ENCODE assay signal across 15 cellular contexts in genomic region chr2:127326289-127326945, GRCh38.
"Had no signal": no experiment of that assay in that cellular context is flagged by ENCODE, and none has a peak within 500 bp of the region (broad histone marks: within the 10 kb centered on the region; RNA-seq: fewer than 3 reads in every experiment).

No MANE protein-coding gene starts in this region.

- H3K4me3 ChIP-seq: lower lobe of right lung had no signal

- H3K9me3 ChIP-seq: lower lobe of right lung had no signal

- H3K4me1 ChIP-seq: lower lobe of right lung, parathyroid adenoma had no signal

- H3K4me3 Mint-ChIP-seq: activated CD4-positive, alpha-beta T cell treated with anti-CD3 and anti-CD28 coated beads, Interleukin-2, amount 10 ng/mL, durations not matched to agents 24 days and 14 days; activated naive CD8-positive, alpha-beta T cell; activated T-cell treated with anti-CD3 and anti-CD28 coated beads, Interleukin-2, amount 50 U/mL, for 72 hours; brain; naive B cell; stimulated activated memory B cell treated with anti-CD40 and anti-IgM and Interleukin-4, amounts not matched to agents 10 μg/mL and 1 μg/mL and 100 μg/mL, for 72 hours had no signal

- DNase-seq: activated CD4-positive, alpha-beta T cell treated with anti-CD3 and anti-CD28 coated beads, Interleukin-2, amount 10 ng/mL, durations not matched to agents 24 days and 14 days; activated CD4-positive, CD25-positive, alpha-beta regulatory T cell; activated CD8-positive, alpha-beta memory T cell treated with anti-CD3 and anti-CD28 coated beads, Interleukin-2, amount 50 U/mL, for 48 hours; activated gamma-delta T cell treated with Interleukin-2 at 50 U/mL for 16 hours; activated T-cell treated with anti-CD3 and anti-CD28 coated beads, Interleukin-2, amount 50 U/mL, for 72 hours; effector CD8-positive, alpha-beta T cell; foreskin melanocyte; lower lobe of right lung; naive B cell; T-helper 2 cell had no signal

- H3K27me3 Mint-ChIP-seq: activated CD4-positive, alpha-beta T cell treated with anti-CD3 and anti-CD28 coated beads, Interleukin-2, amount 10 ng/mL, durations not matched to agents 24 days and 14 days; activated naive CD8-positive, alpha-beta T cell; brain; naive B cell; stimulated activated memory B cell treated with anti-CD40 and anti-IgM and Interleukin-4, amounts not matched to agents 10 μg/mL and 1 μg/mL and 100 μg/mL, for 72 hours had no signal

- H2AFZ ChIP-seq: parathyroid adenoma had no signal

- H3K9me3 Mint-ChIP-seq: activated CD4-positive, alpha-beta T cell treated with anti-CD3 and anti-CD28 coated beads, Interleukin-2, amount 10 ng/mL, durations not matched to agents 24 days and 14 days; activated T-cell treated with anti-CD3 and anti-CD28 coated beads, Interleukin-2, amount 50 U/mL, for 72 hours; brain; naive B cell; stimulated activated memory B cell treated with anti-CD40 and anti-IgM and Interleukin-4, amounts not matched to agents 10 μg/mL and 1 μg/mL and 100 μg/mL, for 72 hours had no signal

- ATAC-seq: activated T-cell treated with anti-CD3 and anti-CD28 coated beads, Interleukin-2, amount 50 U/mL, for 72 hours; lower lobe of right lung; stimulated activated memory B cell treated with anti-CD40 and anti-IgM and Interleukin-4, amounts not matched to agents 10 μg/mL and 1 μg/mL and 100 μg/mL, for 72 hours had no signal

- H3K4me1 Mint-ChIP-seq: activated CD4-positive, alpha-beta T cell treated with anti-CD3 and anti-CD28 coated beads, Interleukin-2, amount 10 ng/mL, durations not matched to agents 24 days and 14 days; brain; naive B cell; stimulated activated memory B cell treated with anti-CD40 and anti-IgM and Interleukin-4, amounts not matched to agents 10 μg/mL and 1 μg/mL and 100 μg/mL, for 72 hours had no signal

- H3K27ac Mint-ChIP-seq: activated CD4-positive, alpha-beta T cell treated with anti-CD3 and anti-CD28 coated beads, Interleukin-2, amount 10 ng/mL, durations not matched to agents 24 days and 14 days; activated naive CD8-positive, alpha-beta T cell; activated T-cell treated with anti-CD3 and anti-CD28 coated beads, Interleukin-2, amount 50 U/mL, for 72 hours; brain; naive B cell; stimulated activated memory B cell treated with anti-CD40 and anti-IgM and Interleukin-4, amounts not matched to agents 10 μg/mL and 1 μg/mL and 100 μg/mL, for 72 hours had no signal

- H3K27ac ChIP-seq: epithelial cell of prostate, lower lobe of right lung, parathyroid adenoma had no signal

- H3K9ac ChIP-seq: parathyroid adenoma had no signal
